ENCODE assay signal across 1 cellular context in the genomic region with DNA sequence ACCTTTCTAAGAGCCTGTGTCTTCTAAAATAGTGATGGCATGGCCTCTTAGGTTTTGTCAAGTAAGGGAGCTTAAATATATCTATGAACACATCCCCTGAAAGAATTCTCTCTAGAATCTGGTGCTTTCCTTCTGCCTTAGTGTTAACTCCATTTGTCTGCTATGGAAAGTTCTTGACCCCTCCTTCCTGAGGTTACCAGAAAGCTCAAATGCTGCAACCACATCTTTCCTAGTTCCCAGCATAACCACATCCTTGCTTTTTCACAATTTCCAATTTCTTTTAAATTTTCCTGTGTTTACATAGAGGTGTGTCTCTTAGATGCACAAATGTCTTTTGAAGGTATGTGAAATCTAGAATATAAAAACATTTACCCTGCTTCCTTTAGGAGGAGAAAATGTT.
TF ChIP-seq lines count a peak whose summit lies in the region.

No MANE protein-coding gene starts in this region.

TF ChIP-seq in GM23338, 12 proteins besides CTCF, POLR2A, EP300 and RAD21 (continued from another document):
- TF ChIP-seq, protein P1, sequence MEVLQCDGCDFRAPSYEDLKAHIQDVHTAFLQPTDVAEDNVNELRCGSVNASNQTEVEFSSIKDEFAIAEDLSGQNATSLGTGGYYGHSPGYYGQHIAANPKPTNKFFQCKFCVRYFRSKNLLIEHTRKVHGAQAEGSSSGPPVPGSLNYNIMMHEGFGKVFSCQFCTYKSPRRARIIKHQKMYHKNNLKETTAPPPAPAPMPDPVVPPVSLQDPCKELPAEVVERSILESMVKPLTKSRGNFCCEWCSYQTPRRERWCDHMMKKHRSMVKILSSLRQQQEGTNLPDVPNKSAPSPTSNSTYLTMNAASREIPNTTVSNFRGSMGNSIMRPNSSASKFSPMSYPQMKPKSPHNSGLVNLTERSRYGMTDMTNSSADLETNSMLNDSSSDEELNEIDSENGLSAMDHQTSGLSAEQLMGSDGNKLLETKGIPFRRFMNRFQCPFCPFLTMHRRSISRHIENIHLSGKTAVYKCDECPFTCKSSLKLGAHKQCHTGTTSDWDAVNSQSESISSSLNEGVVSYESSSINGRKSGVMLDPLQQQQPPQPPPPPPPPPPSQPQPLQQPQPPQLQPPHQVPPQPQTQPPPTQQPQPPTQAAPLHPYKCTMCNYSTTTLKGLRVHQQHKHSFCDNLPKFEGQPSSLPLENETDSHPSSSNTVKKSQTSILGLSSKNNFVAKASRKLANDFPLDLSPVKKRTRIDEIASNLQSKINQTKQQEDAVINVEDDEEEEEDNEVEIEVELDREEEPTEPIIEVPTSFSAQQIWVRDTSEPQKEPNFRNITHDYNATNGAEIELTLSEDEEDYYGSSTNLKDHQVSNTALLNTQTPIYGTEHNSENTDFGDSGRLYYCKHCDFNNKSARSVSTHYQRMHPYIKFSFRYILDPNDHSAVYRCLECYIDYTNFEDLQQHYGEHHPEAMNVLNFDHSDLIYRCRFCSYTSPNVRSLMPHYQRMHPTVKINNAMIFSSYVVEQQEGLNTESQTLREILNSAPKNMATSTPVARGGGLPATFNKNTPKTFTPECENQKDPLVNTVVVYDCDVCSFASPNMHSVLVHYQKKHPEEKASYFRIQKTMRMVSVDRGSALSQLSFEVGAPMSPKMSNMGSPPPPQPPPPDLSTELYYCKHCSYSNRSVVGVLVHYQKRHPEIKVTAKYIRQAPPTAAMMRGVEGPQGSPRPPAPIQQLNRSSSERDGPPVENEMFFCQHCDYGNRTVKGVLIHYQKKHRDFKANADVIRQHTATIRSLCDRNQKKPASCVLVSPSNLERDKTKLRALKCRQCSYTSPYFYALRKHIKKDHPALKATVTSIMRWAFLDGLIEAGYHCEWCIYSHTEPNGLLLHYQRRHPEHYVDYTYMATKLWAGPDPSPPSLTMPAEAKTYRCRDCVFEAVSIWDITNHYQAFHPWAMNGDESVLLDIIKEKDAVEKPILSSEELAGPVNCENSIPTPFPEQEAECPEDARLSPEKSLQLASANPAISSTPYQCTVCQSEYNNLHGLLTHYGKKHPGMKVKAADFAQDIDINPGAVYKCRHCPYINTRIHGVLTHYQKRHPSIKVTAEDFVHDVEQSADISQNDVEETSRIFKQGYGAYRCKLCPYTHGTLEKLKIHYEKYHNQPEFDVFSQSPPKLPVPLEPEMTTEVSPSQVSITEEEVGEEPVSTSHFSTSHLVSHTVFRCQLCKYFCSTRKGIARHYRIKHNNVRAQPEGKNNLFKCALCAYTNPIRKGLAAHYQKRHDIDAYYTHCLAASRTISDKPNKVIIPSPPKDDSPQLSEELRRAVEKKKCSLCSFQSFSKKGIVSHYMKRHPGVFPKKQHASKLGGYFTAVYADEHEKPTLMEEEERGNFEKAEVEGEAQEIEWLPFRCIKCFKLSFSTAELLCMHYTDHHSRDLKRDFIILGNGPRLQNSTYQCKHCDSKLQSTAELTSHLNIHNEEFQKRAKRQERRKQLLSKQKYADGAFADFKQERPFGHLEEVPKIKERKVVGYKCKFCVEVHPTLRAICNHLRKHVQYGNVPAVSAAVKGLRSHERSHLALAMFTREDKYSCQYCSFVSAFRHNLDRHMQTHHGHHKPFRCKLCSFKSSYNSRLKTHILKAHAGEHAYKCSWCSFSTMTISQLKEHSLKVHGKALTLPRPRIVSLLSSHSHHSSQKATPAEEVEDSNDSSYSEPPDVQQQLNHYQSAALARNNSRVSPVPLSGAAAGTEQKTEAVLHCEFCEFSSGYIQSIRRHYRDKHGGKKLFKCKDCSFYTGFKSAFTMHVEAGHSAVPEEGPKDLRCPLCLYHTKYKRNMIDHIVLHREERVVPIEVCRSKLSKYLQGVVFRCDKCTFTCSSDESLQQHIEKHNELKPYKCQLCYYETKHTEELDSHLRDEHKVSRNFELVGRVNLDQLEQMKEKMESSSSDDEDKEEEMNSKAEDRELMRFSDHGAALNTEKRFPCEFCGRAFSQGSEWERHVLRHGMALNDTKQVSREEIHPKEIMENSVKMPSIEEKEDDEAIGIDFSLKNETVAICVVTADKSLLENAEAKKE (CRISPR knock-in tag; IDR thresholded peaks at IDR 0.05) = no peak
- TF ChIP-seq POLR2AphosphoS5 (IDR thresholded peaks at IDR 0.05; ENCODE audit: low read depth) (no peak), CREB1 (CRISPR knock-in tag; IDR thresholded peaks at IDR 0.05; ENCODE audit: low read depth) (no peak), ZNF331 (CRISPR knock-in tag; IDR thresholded peaks at IDR 0.05; ENCODE audit: low read depth) (no peak), STAT1 (IDR thresholded peaks at IDR 0.05; ENCODE audit: unreplicated experiment) (no peak)
TF ChIP-seq in GM23338: peak in this region for 0.
